ENCODE assay signal across 8 cellular contexts in genomic region chr13:74287672-74288169, GRCh38.
A peak's percentile ranks its signal among the peaks of the same experiment; 100 is the strongest.
DNase-seq lines count a peak whose midpoint lies in the region; ATAC-seq, FAIRE-seq and TF ChIP-seq lines count a peak whose summit lies in the region.

No MANE protein-coding gene starts in this region.

- CTCF ChIA-PET in PC-3 (lab: Charles Lee) = interaction anchor here (0.6 kb wide), 2 partner anchors 932 to 970 kb away, joined by 4 read pairs; no protein-coding TSS in a partner anchor

- H3K4me1 ChIP-seq in PC-3 (ENCODE audit: insufficient read depth, low read length) (peaks cover 22% of the 10 kb centered on the region), neural progenitor cell (peaks cover 26% of the 10 kb centered on the region)

- no peak for TF ChIP-seq CTCF in PC-3 (conservative IDR thresholded peaks at IDR 0.05; ENCODE audit: low read depth, low read length)
- no peak for TF ChIP-seq CTCF in fibroblast of villous mesenchyme (IDR thresholded peaks at IDR 0.05; ENCODE audit: insufficient read depth, low read depth, low read length)
- no peak for TF ChIP-seq CTCF in neural progenitor cell (IDR thresholded peaks at IDR 0.05)

- H2AFZ ChIP-seq in PC-3 (ENCODE audit: low read length) (no peak overlapping the region), neural progenitor cell (replicated peaks) (no peak overlapping the region)

- H3K79me2 ChIP-seq in PC-3 (ENCODE audit: low read length) = no peaks in the 10 kb centered on the region
- H3K79me2 ChIP-seq in neural progenitor cell (ENCODE audit: low read depth) = no peaks in the 10 kb centered on the region

- FAIRE-seq in HTR-8/SVneo (lab: Jason Lieb, UNC) = no peak

- H3K9me3 ChIP-seq in PC-3 (ENCODE audit: low read length) (no peaks in the 10 kb centered on the region), neural progenitor cell (ENCODE audit: low read depth) (no peaks in the 10 kb centered on the region)

- BruUV-seq in PC-3 (replicated peaks; lab: Mats Ljungman, UMichigan) = no TSS peak

- H3K9ac ChIP-seq in PC-3 (ENCODE audit: low read length) (no peak overlapping the region), neural progenitor cell (no peak overlapping the region)

- no peaks in the 10 kb centered on the region for H3K36me3 Mint-ChIP-seq in neural progenitor cell

- ATAC-seq in GM18517 (IDR thresholded peaks at IDR 0.05; ENCODE audit: unreplicated experiment) = peak; percentile 36
- peak; percentile 28 for ATAC-seq in HG03469 (IDR thresholded peaks at IDR 0.05; ENCODE audit: unreplicated experiment)
- ATAC-seq in PC-3 = peak; percentile 23
- ATAC-seq in stimulated activated naive CD8-positive, alpha-beta T cell treated with anti-CD3 and anti-CD28 coated beads, Interleukin-15, amount 100 ng/mL, for 72 hours = peak; percentile 56

- H3K27ac Mint-ChIP-seq in neural progenitor cell = peak overlapping the region; percentile 98
- H3K27ac Mint-ChIP-seq in stimulated activated naive CD8-positive, alpha-beta T cell treated with anti-CD3 and anti-CD28 coated beads, Interleukin-15, amount 100 ng/mL, for 72 hours = peak overlapping the region; percentile 35 to 84

- POLR2A ChIA-PET in PC-3 (lab: Charles Lee; ENCODE audit: unreplicated experiment) = no interaction called here

- H3K4me3 Mint-ChIP-seq in neural progenitor cell = peak overlapping the region; percentile 82
- peak overlapping the region; percentile 79 to 83 for H3K4me3 Mint-ChIP-seq in stimulated activated naive CD8-positive, alpha-beta T cell treated with anti-CD3 and anti-CD28 coated beads, Interleukin-15, amount 100 ng/mL, for 72 hours

- H3K4me1 Mint-ChIP-seq in neural progenitor cell = peaks cover 52% of the 10 kb centered on the region
- H3K4me1 Mint-ChIP-seq in stimulated activated naive CD8-positive, alpha-beta T cell treated with anti-CD3 and anti-CD28 coated beads, Interleukin-15, amount 100 ng/mL, for 72 hours = peaks cover 73% of the 10 kb centered on the region

- no peaks in the 10 kb centered on the region for H3F3A ChIP-seq in PC-3 (ENCODE audit: low read length, unreplicated experiment)
- peaks cover 13% of the 10 kb centered on the region for H3F3A ChIP-seq in neural progenitor cell (ENCODE audit: low read depth)

- DNase-seq in PC-3 = peak; percentile 40
- peak; percentile 66 for DNase-seq in activated T-helper 1 cell treated with anti-CD3 and anti-CD28 coated beads, Interleukin-2, amount 50 U/mL, for 16 hours (ENCODE audit: low read depth in 1 of 2, low spot score in 1 of 2)
- DNase-seq in fibroblast of villous mesenchyme (ENCODE audit: low read depth) = peak; percentile 56
- peak; percentile 94 for DNase-seq in neural progenitor cell (ENCODE audit: low spot score)
- DNase-seq in stimulated activated naive CD8-positive, alpha-beta T cell treated with anti-CD3 and anti-CD28 coated beads, Interleukin-15, amount 100 ng/mL, for 72 hours = peak; percentile 60 to 69
- DNase-seq in HTR-8/SVneo (ENCODE audit: insufficient read length, low spot score) = no peak

- H4K20me1 ChIP-seq in PC-3 (ENCODE audit: low read length) (no peaks in the 10 kb centered on the region), neural progenitor cell (ENCODE audit: low read depth) (no peaks in the 10 kb centered on the region)

- H3K27me3 ChIP-seq in PC-3 (ENCODE audit: low read length) (no peaks in the 10 kb centered on the region), neural progenitor cell (no peaks in the 10 kb centered on the region)

- H3K27ac ChIP-seq in PC-3 (ENCODE audit: low read length) (0 out of 2 replicates have a peak overlapping the region, but pooled peaks have one; percentile 7), neural progenitor cell (no peak overlapping the region)

- peak overlapping the region; percentile 43; the same call in 1 of the 2 replicates for H3K4me2 ChIP-seq in PC-3 (ENCODE audit: low read length)
- peak overlapping the region; percentile 68 for H3K4me2 ChIP-seq in neural progenitor cell

- peaks cover 7% of the 10 kb centered on the region for H3K27me3 Mint-ChIP-seq in neural progenitor cell (ENCODE audit: insufficient read depth, low read depth)
- no peaks in the 10 kb centered on the region for H3K27me3 Mint-ChIP-seq in stimulated activated naive CD8-positive, alpha-beta T cell treated with anti-CD3 and anti-CD28 coated beads, Interleukin-15, amount 100 ng/mL, for 72 hours

- H3K36me3 ChIP-seq in PC-3 (ENCODE audit: low read depth, low read length) (no peaks in the 10 kb centered on the region), neural progenitor cell (no peaks in the 10 kb centered on the region)

- intact Hi-C loops in PC-3 (cut with micrococcal nuclease) = loop anchor here (1.0 to 10.0 kb wide), 7 partner anchors 151 to 971 kb away; no protein-coding TSS in a partner anchor

- H3K4me3 ChIP-seq in PC-3 (ENCODE audit: low read length) (no peak overlapping the region), fibroblast of villous mesenchyme (ENCODE audit: low read depth, low read length) (no peak overlapping the region), neural progenitor cell (peak overlapping the region; percentile 25)

- no peaks in the 10 kb centered on the region for H3K9me3 Mint-ChIP-seq in neural progenitor cell
- H3K9me3 Mint-ChIP-seq in stimulated activated naive CD8-positive, alpha-beta T cell treated with anti-CD3 and anti-CD28 coated beads, Interleukin-15, amount 100 ng/mL, for 72 hours = no peaks in the 10 kb centered on the region

- H3K9me2 ChIP-seq in PC-3 (replicated peaks; ENCODE audit: low read length) = no peaks in the 10 kb centered on the region
